Comparison of ENCODE assay signal across 8 cellular contexts in genomic region chr3:119630562-119631329, GRCh38. TPM values are rescaled to one million over a fixed set of nuclear protein-coding genes. Genes with fewer than 3 reads are reported as not detected.
DNase-seq lines count a peak whose midpoint lies in the region; ATAC-seq and TF ChIP-seq lines count a peak whose summit lies in the region.

No MANE protein-coding gene starts in this region.

- H3K9ac ChIP-seq in SK-N-MC (ENCODE audit: insufficient read length) (no peak overlapping the region), trophoblast cell (ENCODE audit: low read length) (no peak overlapping the region)

- H3K27ac ChIP-seq in SK-N-MC (0 out of 2 replicates have a peak overlapping the region, but pooled peaks have one; percentile 5), trophoblast cell (ENCODE audit: low read depth, low read length) (no peak overlapping the region)

- H3K9me3 ChIP-seq in SK-N-MC (ENCODE audit: low read depth, low read length), result no peaks in the 10 kb centered on the region
- no peaks in the 10 kb centered on the region for H3K9me3 ChIP-seq in trophoblast cell (ENCODE audit: insufficient read depth, low read depth, low read length)

- peak overlapping the region; percentile 71 for H2AFZ ChIP-seq in trophoblast cell (ENCODE audit: insufficient read depth, low read length, poor library complexity)

- H4K91ac ChIP-seq in trophoblast cell (ENCODE audit: low read depth, low read length), result peak overlapping the region; percentile 38

- H3K4me2 ChIP-seq in trophoblast cell (ENCODE audit: low read length), result no peak overlapping the region

- H2BK120ac ChIP-seq in trophoblast cell (ENCODE audit: insufficient read depth, low read length, poor library complexity), result peak overlapping the region; percentile 78

- H3K18ac ChIP-seq in trophoblast cell (ENCODE audit: low read length), result no peak overlapping the region

- no peak overlapping the region for H3K27ac Mint-ChIP-seq in progenitor cell of endocrine pancreas

- no peak overlapping the region for H3K4ac ChIP-seq in trophoblast cell (ENCODE audit: low read depth, low read length)

- no peak overlapping the region for H2BK5ac ChIP-seq in trophoblast cell (ENCODE audit: low read depth, low read length, poor library complexity)

- DNase-seq in EH (ENCODE audit: low read depth) (peak; percentile 68), SK-N-MC (ENCODE audit: low read depth, low spot score) (no peak), fibroblast of pulmonary artery (ENCODE audit: low read depth) (peak; percentile 77), trophoblast cell (peak in 1 of 2 donors; percentile 44), A172 (ENCODE audit: low spot score) (no peak), NCI-H1048 (lab: John Stamatoyannopoulos, UW) (no peak), progenitor cell of endocrine pancreas (ENCODE audit: low spot score, unreplicated experiment) (no peak)

- H3K23ac ChIP-seq in trophoblast cell (ENCODE audit: low read length), result no peak overlapping the region

- TF ChIP-seq CTCF in fibroblast of pulmonary artery (IDR thresholded peaks at IDR 0.05; ENCODE audit: low read length, missing control alignments), result no peak
- no peak for TF ChIP-seq CTCF in progenitor cell of endocrine pancreas (IDR thresholded peaks at IDR 0.05; ENCODE audit: unreplicated experiment)

- H2BK12ac ChIP-seq in trophoblast cell (ENCODE audit: low read length), result no peak overlapping the region

- no peak for ATAC-seq in GM21515 (IDR thresholded peaks at IDR 0.05; ENCODE audit: unreplicated experiment)

- H3K36me3 Mint-ChIP-seq in progenitor cell of endocrine pancreas (ENCODE audit: insufficient read depth), result no peaks in the 10 kb centered on the region

- H3K4me3 ChIP-seq in SK-N-MC (no peak overlapping the region), fibroblast of pulmonary artery (replicated peaks; ENCODE audit: low read depth, low read length) (no peak overlapping the region), trophoblast cell (ENCODE audit: low read depth, low read length) (no peak overlapping the region)

- no peaks in the 10 kb centered on the region for H3K9me3 Mint-ChIP-seq in progenitor cell of endocrine pancreas (ENCODE audit: low read depth)

- H3K4me3 Mint-ChIP-seq in progenitor cell of endocrine pancreas (ENCODE audit: low read depth), result no peak overlapping the region

- H3K14ac ChIP-seq in trophoblast cell (ENCODE audit: low read length), result no peak overlapping the region

- H3K4me1 Mint-ChIP-seq in progenitor cell of endocrine pancreas (ENCODE audit: low read depth), result no peaks in the 10 kb centered on the region

- no peak overlapping the region for H4K12ac ChIP-seq in trophoblast cell (ENCODE audit: low read depth, low read length)

- no peaks in the 10 kb centered on the region for H3K27me3 ChIP-seq in trophoblast cell (ENCODE audit: insufficient read depth, low read length)

- no CpG with 5 or more reads among the region's 10 CpGs for WGBS in trophoblast cell (ENCODE audit: extremely low coverage, insufficient coverage, insufficient read length)

- H3K79me1 ChIP-seq in trophoblast cell (ENCODE audit: low read length), result peaks cover 13% of the 10 kb centered on the region

- H3K36me3 ChIP-seq in SK-N-MC (ENCODE audit: insufficient read depth, low read length) (no peaks in the 10 kb centered on the region), trophoblast cell (ENCODE audit: control insufficient read depth in 1 of 2, insufficient read depth in 2 of 2, low read length in 2 of 2) (peaks cover 3 to 7% of the 10 kb centered on the region in 2 experiments)

- peaks cover 10 to 12% of the 10 kb centered on the region in 2 experiments for H3K4me1 ChIP-seq in trophoblast cell (ENCODE audit: control insufficient read depth in 1 of 2, insufficient read depth in 2 of 2, low read length in 2 of 2)

- no peaks in the 10 kb centered on the region for H3K79me2 ChIP-seq in trophoblast cell (ENCODE audit: control insufficient read depth, insufficient read depth, low read length, poor library complexity)

- peak overlapping the region; percentile 51 for H4K8ac ChIP-seq in trophoblast cell (ENCODE audit: low read depth, low read length)

- peaks cover 10% of the 10 kb centered on the region for H3K27me3 Mint-ChIP-seq in progenitor cell of endocrine pancreas

- H2AK5ac ChIP-seq in trophoblast cell (ENCODE audit: low read length), result no peak overlapping the region

RNA-seq across cellular contexts. Expression of gene POPDC2, which starts 29.6 kb away (rescaled TPM):
- polyA plus RNA-seq in trophoblast cell (2013), result 22.8 and 25.3 TPM in 2 replicates
- total RNA-seq in A172 (2014; rRNA removed; shearing (Covaris generic)), result not detected in 2 replicates
- 2.9 and 3.8 TPM in 2 replicates for total RNA-seq in progenitor cell of endocrine pancreas

RNA-seq across cellular contexts. Expression of gene PLA1A, which starts 33.1 kb away (rescaled TPM):
- 0.03 and 0.05 TPM in 2 replicates for polyA plus RNA-seq in trophoblast cell (2013)
- total RNA-seq in A172 (2014; rRNA removed; shearing (Covaris generic)), result not detected in 2 replicates
- 0.18 TPM in 1 of 2 replicates, not detected in the other for total RNA-seq in progenitor cell of endocrine pancreas

RNA-seq across cellular contexts. Expression of gene COX17, which starts 46.5 kb away (rescaled TPM):
- 106 and 109 TPM in 2 replicates for polyA plus RNA-seq in trophoblast cell (2013)
- 46.2 and 58.3 TPM in 2 replicates for total RNA-seq in A172 (2014; rRNA removed; shearing (Covaris generic))
- 29.9 and 35.4 TPM in 2 replicates for total RNA-seq in progenitor cell of endocrine pancreas

RNA-seq across cellular contexts. Expression of gene ADPRH, which starts 51.5 kb away (rescaled TPM):
- 2.3 and 2.5 TPM in 2 replicates for polyA plus RNA-seq in trophoblast cell (2013)
- 0.21 TPM in 1 of 2 replicates, not detected in the other for total RNA-seq in A172 (2014; rRNA removed; shearing (Covaris generic))
- 3.4 and 3.7 TPM in 2 replicates for total RNA-seq in progenitor cell of endocrine pancreas

Comparison
In these comparisons a context has a peak if more than half of its experiments do, and no peak if none do; other contexts are left out.
1. DNase-seq: peak in EH (single experiment) and fibroblast of pulmonary artery (single experiment); none in SK-N-MC (single experiment), A172 (single experiment), NCI-H1048 (single experiment) and progenitor cell of endocrine pancreas (single experiment).